1 cellular context compared by ENCODE assay signal in the genomic region with DNA sequence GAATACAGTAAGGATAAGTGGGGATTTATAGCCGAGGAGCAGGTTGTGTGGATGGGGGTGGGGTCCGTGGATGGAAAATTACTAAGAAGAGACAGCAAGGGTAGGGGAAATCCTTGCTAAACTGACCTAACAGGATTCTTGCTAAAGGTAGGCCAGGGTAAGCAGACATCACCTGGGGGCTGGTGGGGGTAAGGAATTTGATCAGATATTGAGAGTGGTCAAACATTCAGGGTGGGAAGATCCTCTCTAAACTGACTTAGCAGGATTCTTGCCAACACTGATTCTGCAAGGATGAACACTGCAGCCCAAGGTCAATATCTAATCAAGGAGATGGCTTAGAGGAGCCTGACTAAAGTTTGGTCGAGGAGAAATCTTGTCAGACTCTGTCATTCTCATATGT.
TF ChIP-seq lines count a peak whose summit lies in the region.

No MANE protein-coding gene starts in this region.

TF ChIP-seq in GM23338, 12 proteins besides CTCF, POLR2A, EP300 and RAD21:
- TF ChIP-seq, protein P1, sequence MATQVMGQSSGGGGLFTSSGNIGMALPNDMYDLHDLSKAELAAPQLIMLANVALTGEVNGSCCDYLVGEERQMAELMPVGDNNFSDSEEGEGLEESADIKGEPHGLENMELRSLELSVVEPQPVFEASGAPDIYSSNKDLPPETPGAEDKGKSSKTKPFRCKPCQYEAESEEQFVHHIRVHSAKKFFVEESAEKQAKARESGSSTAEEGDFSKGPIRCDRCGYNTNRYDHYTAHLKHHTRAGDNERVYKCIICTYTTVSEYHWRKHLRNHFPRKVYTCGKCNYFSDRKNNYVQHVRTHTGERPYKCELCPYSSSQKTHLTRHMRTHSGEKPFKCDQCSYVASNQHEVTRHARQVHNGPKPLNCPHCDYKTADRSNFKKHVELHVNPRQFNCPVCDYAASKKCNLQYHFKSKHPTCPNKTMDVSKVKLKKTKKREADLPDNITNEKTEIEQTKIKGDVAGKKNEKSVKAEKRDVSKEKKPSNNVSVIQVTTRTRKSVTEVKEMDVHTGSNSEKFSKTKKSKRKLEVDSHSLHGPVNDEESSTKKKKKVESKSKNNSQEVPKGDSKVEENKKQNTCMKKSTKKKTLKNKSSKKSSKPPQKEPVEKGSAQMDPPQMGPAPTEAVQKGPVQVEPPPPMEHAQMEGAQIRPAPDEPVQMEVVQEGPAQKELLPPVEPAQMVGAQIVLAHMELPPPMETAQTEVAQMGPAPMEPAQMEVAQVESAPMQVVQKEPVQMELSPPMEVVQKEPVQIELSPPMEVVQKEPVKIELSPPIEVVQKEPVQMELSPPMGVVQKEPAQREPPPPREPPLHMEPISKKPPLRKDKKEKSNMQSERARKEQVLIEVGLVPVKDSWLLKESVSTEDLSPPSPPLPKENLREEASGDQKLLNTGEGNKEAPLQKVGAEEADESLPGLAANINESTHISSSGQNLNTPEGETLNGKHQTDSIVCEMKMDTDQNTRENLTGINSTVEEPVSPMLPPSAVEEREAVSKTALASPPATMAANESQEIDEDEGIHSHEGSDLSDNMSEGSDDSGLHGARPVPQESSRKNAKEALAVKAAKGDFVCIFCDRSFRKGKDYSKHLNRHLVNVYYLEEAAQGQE (IDR thresholded peaks at IDR 0.05; ENCODE audit: unreplicated experiment), result no peak
- TF ChIP-seq POLR2AphosphoS5 (IDR thresholded peaks at IDR 0.05; ENCODE audit: low read depth), result no peak
- TF ChIP-seq, protein P2, sequence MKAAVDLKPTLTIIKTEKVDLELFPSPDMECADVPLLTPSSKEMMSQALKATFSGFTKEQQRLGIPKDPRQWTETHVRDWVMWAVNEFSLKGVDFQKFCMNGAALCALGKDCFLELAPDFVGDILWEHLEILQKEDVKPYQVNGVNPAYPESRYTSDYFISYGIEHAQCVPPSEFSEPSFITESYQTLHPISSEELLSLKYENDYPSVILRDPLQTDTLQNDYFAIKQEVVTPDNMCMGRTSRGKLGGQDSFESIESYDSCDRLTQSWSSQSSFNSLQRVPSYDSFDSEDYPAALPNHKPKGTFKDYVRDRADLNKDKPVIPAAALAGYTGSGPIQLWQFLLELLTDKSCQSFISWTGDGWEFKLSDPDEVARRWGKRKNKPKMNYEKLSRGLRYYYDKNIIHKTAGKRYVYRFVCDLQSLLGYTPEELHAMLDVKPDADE (IDR thresholded peaks at IDR 0.05), result no peak
- no peak for TF ChIP-seq ZNF331 (CRISPR knock-in tag; IDR thresholded peaks at IDR 0.05; ENCODE audit: low read depth)
- TF ChIP-seq EZH2 (IDR thresholded peaks at IDR 0.05; ENCODE audit: low read depth, unreplicated experiment), result no peak
- TF ChIP-seq, protein P3, sequence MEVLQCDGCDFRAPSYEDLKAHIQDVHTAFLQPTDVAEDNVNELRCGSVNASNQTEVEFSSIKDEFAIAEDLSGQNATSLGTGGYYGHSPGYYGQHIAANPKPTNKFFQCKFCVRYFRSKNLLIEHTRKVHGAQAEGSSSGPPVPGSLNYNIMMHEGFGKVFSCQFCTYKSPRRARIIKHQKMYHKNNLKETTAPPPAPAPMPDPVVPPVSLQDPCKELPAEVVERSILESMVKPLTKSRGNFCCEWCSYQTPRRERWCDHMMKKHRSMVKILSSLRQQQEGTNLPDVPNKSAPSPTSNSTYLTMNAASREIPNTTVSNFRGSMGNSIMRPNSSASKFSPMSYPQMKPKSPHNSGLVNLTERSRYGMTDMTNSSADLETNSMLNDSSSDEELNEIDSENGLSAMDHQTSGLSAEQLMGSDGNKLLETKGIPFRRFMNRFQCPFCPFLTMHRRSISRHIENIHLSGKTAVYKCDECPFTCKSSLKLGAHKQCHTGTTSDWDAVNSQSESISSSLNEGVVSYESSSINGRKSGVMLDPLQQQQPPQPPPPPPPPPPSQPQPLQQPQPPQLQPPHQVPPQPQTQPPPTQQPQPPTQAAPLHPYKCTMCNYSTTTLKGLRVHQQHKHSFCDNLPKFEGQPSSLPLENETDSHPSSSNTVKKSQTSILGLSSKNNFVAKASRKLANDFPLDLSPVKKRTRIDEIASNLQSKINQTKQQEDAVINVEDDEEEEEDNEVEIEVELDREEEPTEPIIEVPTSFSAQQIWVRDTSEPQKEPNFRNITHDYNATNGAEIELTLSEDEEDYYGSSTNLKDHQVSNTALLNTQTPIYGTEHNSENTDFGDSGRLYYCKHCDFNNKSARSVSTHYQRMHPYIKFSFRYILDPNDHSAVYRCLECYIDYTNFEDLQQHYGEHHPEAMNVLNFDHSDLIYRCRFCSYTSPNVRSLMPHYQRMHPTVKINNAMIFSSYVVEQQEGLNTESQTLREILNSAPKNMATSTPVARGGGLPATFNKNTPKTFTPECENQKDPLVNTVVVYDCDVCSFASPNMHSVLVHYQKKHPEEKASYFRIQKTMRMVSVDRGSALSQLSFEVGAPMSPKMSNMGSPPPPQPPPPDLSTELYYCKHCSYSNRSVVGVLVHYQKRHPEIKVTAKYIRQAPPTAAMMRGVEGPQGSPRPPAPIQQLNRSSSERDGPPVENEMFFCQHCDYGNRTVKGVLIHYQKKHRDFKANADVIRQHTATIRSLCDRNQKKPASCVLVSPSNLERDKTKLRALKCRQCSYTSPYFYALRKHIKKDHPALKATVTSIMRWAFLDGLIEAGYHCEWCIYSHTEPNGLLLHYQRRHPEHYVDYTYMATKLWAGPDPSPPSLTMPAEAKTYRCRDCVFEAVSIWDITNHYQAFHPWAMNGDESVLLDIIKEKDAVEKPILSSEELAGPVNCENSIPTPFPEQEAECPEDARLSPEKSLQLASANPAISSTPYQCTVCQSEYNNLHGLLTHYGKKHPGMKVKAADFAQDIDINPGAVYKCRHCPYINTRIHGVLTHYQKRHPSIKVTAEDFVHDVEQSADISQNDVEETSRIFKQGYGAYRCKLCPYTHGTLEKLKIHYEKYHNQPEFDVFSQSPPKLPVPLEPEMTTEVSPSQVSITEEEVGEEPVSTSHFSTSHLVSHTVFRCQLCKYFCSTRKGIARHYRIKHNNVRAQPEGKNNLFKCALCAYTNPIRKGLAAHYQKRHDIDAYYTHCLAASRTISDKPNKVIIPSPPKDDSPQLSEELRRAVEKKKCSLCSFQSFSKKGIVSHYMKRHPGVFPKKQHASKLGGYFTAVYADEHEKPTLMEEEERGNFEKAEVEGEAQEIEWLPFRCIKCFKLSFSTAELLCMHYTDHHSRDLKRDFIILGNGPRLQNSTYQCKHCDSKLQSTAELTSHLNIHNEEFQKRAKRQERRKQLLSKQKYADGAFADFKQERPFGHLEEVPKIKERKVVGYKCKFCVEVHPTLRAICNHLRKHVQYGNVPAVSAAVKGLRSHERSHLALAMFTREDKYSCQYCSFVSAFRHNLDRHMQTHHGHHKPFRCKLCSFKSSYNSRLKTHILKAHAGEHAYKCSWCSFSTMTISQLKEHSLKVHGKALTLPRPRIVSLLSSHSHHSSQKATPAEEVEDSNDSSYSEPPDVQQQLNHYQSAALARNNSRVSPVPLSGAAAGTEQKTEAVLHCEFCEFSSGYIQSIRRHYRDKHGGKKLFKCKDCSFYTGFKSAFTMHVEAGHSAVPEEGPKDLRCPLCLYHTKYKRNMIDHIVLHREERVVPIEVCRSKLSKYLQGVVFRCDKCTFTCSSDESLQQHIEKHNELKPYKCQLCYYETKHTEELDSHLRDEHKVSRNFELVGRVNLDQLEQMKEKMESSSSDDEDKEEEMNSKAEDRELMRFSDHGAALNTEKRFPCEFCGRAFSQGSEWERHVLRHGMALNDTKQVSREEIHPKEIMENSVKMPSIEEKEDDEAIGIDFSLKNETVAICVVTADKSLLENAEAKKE (CRISPR knock-in tag; IDR thresholded peaks at IDR 0.05), result no peak
- TF ChIP-seq EZH2phosphoT487 (IDR thresholded peaks at IDR 0.05; ENCODE audit: unreplicated experiment), result no peak
- TF ChIP-seq NANOG (IDR thresholded peaks at IDR 0.05; ENCODE audit: borderline replicate concordance), result no peak
- no peak for TF ChIP-seq JUNB (IDR thresholded peaks at IDR 0.05; ENCODE audit: unreplicated experiment)
